ENCODE assay signal across 18 cellular contexts in the genomic region with DNA sequence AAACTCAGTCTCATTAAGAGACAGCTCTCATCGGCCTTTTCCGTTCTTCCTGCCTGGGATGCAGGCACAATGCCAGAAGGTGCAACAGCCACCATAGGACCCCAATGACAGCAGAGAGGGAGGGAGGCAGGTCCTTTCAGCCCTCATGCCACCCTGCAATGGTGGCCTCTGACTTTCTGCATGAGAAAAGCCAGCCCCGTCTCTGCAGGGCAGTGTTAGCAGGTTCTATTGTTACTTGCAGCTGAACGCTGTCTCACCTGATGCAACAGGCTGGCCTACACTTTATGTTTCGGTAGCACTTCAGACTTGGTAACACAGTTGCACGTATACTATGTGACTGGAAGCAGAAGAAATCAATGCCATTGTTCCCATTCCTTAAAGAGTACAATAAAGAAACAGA.
"Had no signal": no experiment of that assay in that cellular context is flagged by ENCODE, and none has a peak within 500 bp of the region (broad histone marks: within the 10 kb centered on the region; RNA-seq: fewer than 3 reads in every experiment).

No MANE protein-coding gene starts in this region.

- H3K4me1 Mint-ChIP-seq: immature natural killer cell, mesothelial cell of epicardium had no signal

- H3K9me3 Mint-ChIP-seq: immature natural killer cell, mesothelial cell of epicardium had no signal

- H3K36me3 Mint-ChIP-seq: immature natural killer cell, mesothelial cell of epicardium had no signal

- H3K27ac Mint-ChIP-seq: immature natural killer cell, mesothelial cell of epicardium had no signal

- DNase-seq: dermis blood vessel endothelial cell; dorsolateral prefrontal cortex; effector CD4-positive, alpha-beta T cell; effector memory CD4-positive, alpha-beta T cell; erythroblast; esophagus squamous epithelium; foreskin fibroblast; foreskin melanocyte; gastrocnemius medialis; heart left ventricle; hypothalamus; immature natural killer cell; left cardiac atrium; left ventricle myocardium superior; lower lobe of right lung; mesenchymal stem cell; mucosa of descending colon had no signal

- H3K4me3 Mint-ChIP-seq: immature natural killer cell, mesothelial cell of epicardium had no signal
